In the genomic region with DNA sequence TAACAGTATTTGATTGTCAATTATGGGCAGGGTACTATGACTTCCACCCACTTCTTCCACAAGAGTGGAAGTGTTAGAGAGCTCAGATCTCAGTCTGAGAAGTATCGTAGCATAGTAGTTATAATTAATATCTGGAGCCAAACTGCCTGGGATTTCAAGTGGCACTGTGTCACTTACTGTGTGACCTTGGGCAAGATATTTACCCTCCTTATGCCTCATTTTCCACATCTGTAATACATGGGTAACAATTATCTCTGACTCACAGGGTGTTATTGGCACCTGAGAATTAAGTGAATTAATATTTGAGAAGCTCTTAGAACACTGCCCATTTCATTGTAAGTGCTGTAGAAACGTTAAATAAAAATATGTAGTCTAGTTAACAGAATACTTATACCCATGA, we compare ENCODE assay signal across 17 cellular contexts. TPM values are rescaled to one million over a fixed set of nuclear protein-coding genes. Genes with fewer than 3 reads are reported as not detected.
A peak's percentile ranks its signal among the peaks of the same experiment; 100 is the strongest.
DNase-seq lines count a peak whose midpoint lies in the region; ATAC-seq, FAIRE-seq and TF ChIP-seq lines count a peak whose summit lies in the region.
"Had no signal": no experiment of that assay in that cellular context is flagged by ENCODE, and none has a peak within 500 bp of the region (broad histone marks: within the 10 kb centered on the region; RNA-seq: fewer than 3 reads in every experiment).

No MANE protein-coding gene starts in this region.

- intact Hi-C loops in left ventricle myocardium superior (cut with micrococcal nuclease) = no loop called here
- intact Hi-C loops in left ventricle myocardium inferior (cut with micrococcal nuclease) = no loop called here
- intact Hi-C loops in pancreas (cut with DNase I) = no loop called here

- FAIRE-seq in pancreas (lab: Jason Lieb, UNC) (no peak), GM12892 (lab: Jason Lieb, UNC) (no peak)
- FAIRE-seq: G401.6 had no signal

- no peaks in the 10 kb centered on the region for H3K27me3 ChIP-seq in left ventricle myocardium inferior (ENCODE audit: low read depth)
- H3K27me3 ChIP-seq in Loucy (ENCODE audit: insufficient read depth, low read length, poor library complexity, severe bottlenecking) = no peaks in the 10 kb centered on the region
- H3K27me3 ChIP-seq in pancreas = no peaks in the 10 kb centered on the region

- no peak overlapping the region for H3K4me3 ChIP-seq in left ventricle myocardium inferior
- no peak overlapping the region for H3K4me3 ChIP-seq in Loucy (ENCODE audit: low read length, poor library complexity, severe bottlenecking)
- no peak overlapping the region for H3K4me3 ChIP-seq in pancreas
- H3K4me3 ChIP-seq: GM23338 had no signal

- WGBS in pancreas, 2 donors = 29 to 33% methylated on average over 2 of the region's 2 CpGs

- H3K36me3 ChIP-seq in left ventricle myocardium inferior (peaks cover 14% of the 10 kb centered on the region), Loucy (ENCODE audit: insufficient read depth, low read length) (peaks cover 15% of the 10 kb centered on the region; the same call in 1 of the 2 replicates), pancreas (no peaks in the 10 kb centered on the region)

- H3K9me2 ChIP-seq in Loucy (replicated peaks; ENCODE audit: low read depth, low read length) = no peaks in the 10 kb centered on the region

- H3K4me2 ChIP-seq in Loucy (ENCODE audit: low read depth, low read length, poor library complexity, severe bottlenecking) = peak overlapping the region; percentile 10
- H3K4me2 ChIP-seq: GM23338 had no signal

- peak; percentile 24 for ATAC-seq in left ventricle myocardium superior
- ATAC-seq in pancreas = peak; percentile 46 to 68 (median 59)
- ATAC-seq in GM18858 (IDR thresholded peaks at IDR 0.05; ENCODE audit: unreplicated experiment) = no peak
- ATAC-seq: CD8-positive, alpha-beta T cell; GM23338; HCT116 had no signal

- H2AFZ ChIP-seq in Loucy (ENCODE audit: low read length) = no peak overlapping the region
- H2AFZ ChIP-seq: GM23338 had no signal

- H3K27ac ChIP-seq in left ventricle myocardium inferior (replicated peaks) (no peak overlapping the region), pancreas (no peak overlapping the region)

- peaks cover 66% of the 10 kb centered on the region for H4K20me1 ChIP-seq in Loucy (ENCODE audit: insufficient read depth, low read length, poor library complexity, severe bottlenecking)

- no peak for TF ChIP-seq POLR2A in GM12892 (IDR thresholded peaks at IDR 0.05; ENCODE audit: low read depth, low read length)

- TF ChIP-seq CTCF in left ventricle myocardium inferior (IDR thresholded peaks at IDR 0.05; ENCODE audit: borderline replicate concordance) = no peak
- TF ChIP-seq CTCF in Loucy (conservative IDR thresholded peaks at IDR 0.05; ENCODE audit: low read length) = no peak
- TF ChIP-seq CTCF in pancreas (IDR thresholded peaks at IDR 0.05) = no peak

- H3K9ac ChIP-seq in Loucy (ENCODE audit: low read depth, low read length, poor library complexity, severe bottlenecking) = no peak overlapping the region

- H3F3A ChIP-seq in Loucy (ENCODE audit: low read depth) = no peaks in the 10 kb centered on the region

- H3K79me2 ChIP-seq in Loucy (ENCODE audit: insufficient read depth, low read length) = peaks cover 81% of the 10 kb centered on the region

- H3K9me3 ChIP-seq in left ventricle myocardium inferior (replicated peaks) = peaks cover 6% of the 10 kb centered on the region
- H3K9me3 ChIP-seq in Loucy (ENCODE audit: insufficient read depth, low read depth, low read length) = no peaks in the 10 kb centered on the region
- no peaks in the 10 kb centered on the region for H3K9me3 ChIP-seq in pancreas
- H3K9me3 ChIP-seq: Caco-2 had no signal

- H3K4me1 ChIP-seq in left ventricle myocardium inferior (peaks cover 81% of the 10 kb centered on the region), Loucy (ENCODE audit: insufficient read depth, low read length, poor library complexity, severe bottlenecking) (peaks cover 31% of the 10 kb centered on the region), pancreas (peaks cover 9 to 16% (median 11%) of the 10 kb centered on the region in 3 donors)
- H3K4me1 ChIP-seq: Caco-2 had no signal

- DNase-seq in left ventricle myocardium superior (no peak), left ventricle myocardium inferior (no peak), NCI-H2227 treated with DMSO at 0.1 percent for 48 hours (lab: John Stamatoyannopoulos, UW) (peak; percentile 38), pancreas (no peak), GM12892 (ENCODE audit: insufficient read length) (no peak)
- DNase-seq in activated effector memory CD4-positive, alpha-beta T cell treated with anti-CD3 and anti-CD28 coated beads, Interleukin-2, amount 50 U/mL, for 16 hours = no peak
- DNase-seq: C1 segment of cervical spinal cord; Caco-2; CD8-positive, alpha-beta T cell; DMS153; DND-41; H9 had no signal

RNA-seq across cellular contexts. Expression of a gene that starts 11.5 kb away (rescaled TPM):
- total RNA-seq in left ventricle myocardium superior = 169 TPM
- 170 TPM for total RNA-seq in left ventricle myocardium inferior
- 10 to 100 TPM; 18.4 to 38.1 (median 25.5) TPM for total RNA-seq in pancreas
- polyA plus RNA-seq in pancreas = 10 to 100 TPM in 1 of 2 donors, 1 to 10 TPM in 1; 4.0 to 11.0 TPM
- 57.8 TPM for polyA plus RNA-seq in GM12892 (2012; ENCODE audit: missing spikeins)
